16 cellular contexts compared by ENCODE assay signal in the genomic region with DNA sequence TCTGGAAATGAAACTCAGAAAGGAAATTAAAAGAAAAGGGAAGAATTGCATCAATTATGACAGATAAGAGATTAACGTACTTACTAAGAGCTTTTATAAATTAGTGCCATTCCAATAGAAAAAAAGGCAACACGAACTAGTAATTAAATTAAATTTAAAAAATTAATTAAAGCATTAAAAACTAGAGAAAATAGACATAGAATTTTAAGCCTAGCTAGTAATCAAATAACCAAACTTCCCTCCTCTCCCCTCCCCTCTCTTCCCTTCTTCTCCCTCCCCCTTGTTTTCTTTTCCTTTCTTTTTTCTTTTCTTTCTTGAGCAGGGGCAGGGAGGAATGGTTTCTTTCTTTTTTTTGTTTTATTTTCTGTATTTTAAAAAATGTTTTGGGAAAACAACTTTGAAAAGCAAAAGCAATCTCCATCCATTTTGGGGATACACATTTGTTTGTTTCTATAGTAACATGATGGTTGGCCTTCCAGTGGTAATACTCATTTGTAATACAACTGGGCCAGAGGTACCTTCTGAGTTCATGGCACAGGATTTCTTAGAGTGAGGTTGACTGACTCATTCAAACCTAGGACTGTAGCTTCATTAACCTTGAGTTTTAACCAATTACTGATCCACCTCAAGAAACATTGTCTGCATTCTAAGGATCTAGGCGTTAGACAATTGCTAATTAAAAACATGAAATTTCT.
DNase-seq lines count a peak whose midpoint lies in the region; TF ChIP-seq lines count a peak whose summit lies in the region.
"Had no signal": no experiment of that assay in that cellular context is flagged by ENCODE, and none has a peak within 500 bp of the region (broad histone marks: within the 10 kb centered on the region; RNA-seq: fewer than 3 reads in every experiment).

No MANE protein-coding gene starts in this region.

- H3K4me1 Mint-ChIP-seq in endothelial cell (ENCODE audit: unreplicated experiment): peaks cover 36% of the 10 kb centered on the region
- H3K4me1 Mint-ChIP-seq in activated T-helper 2 cell treated with anti-CD3 and anti-CD28 coated beads, Interferon-gamma antibody, Interleukin-2, Interleukin-4, amounts not matched to agents 10 μg/mL and 5 μg/mL and 100 μg/mL, durations not matched to agents 14 hours and 24 hours and 36 hours (ENCODE audit: low read depth): peaks cover 16% of the 10 kb centered on the region

- TF ChIP-seq CTCF in endothelial cell (IDR thresholded peaks at IDR 0.05; ENCODE audit: unreplicated experiment) (no peak), smooth muscle cell (IDR thresholded peaks at IDR 0.05; ENCODE audit: borderline replicate concordance, insufficient read depth, poor library complexity, severe bottlenecking) (no peak)

- H3K9me3 ChIP-seq in Karpas-422 (ENCODE audit: low read length) (no peaks in the 10 kb centered on the region), smooth muscle cell (replicated peaks; ENCODE audit: low read depth) (no peaks in the 10 kb centered on the region)
- H3K9me3 ChIP-seq: A549, pancreas had no signal

- no peaks in the 10 kb centered on the region for H3K36me3 ChIP-seq in Karpas-422 (ENCODE audit: insufficient read depth, low read length)
- no peaks in the 10 kb centered on the region for H3K36me3 ChIP-seq in smooth muscle cell (ENCODE audit: low read depth)
- H3K36me3 ChIP-seq: pancreas had no signal

- H3K9me2 ChIP-seq in Karpas-422 (replicated peaks; ENCODE audit: insufficient read depth, low read length): no peaks in the 10 kb centered on the region

- no peaks in the 10 kb centered on the region for H3K27me3 ChIP-seq in Karpas-422 (ENCODE audit: low read length)
- no peaks in the 10 kb centered on the region for H3K27me3 ChIP-seq in smooth muscle cell (ENCODE audit: low read depth)
- H3K27me3 ChIP-seq: pancreas had no signal

- H4K20me1 ChIP-seq in Karpas-422 (ENCODE audit: insufficient read depth, low read depth, low read length) (peaks cover 6% of the 10 kb centered on the region; the same call in 1 of the 2 replicates), smooth muscle cell (ENCODE audit: low read depth) (peaks cover 63% of the 10 kb centered on the region)

- intact Hi-C loops in activated T-helper 2 cell treated with anti-CD3 and anti-CD28 coated beads, Interferon-gamma antibody, Interleukin-2, Interleukin-4, amounts not matched to agents 10 μg/mL and 5 μg/mL and 100 μg/mL, durations not matched to agents 14 hours and 24 hours and 36 hours (cut with micrococcal nuclease): loop anchor here (2.0 to 5.0 kb wide), 2 partner anchors 36 to 75 kb away; no protein-coding TSS in a partner anchor

- H2AFZ ChIP-seq in Karpas-422 (ENCODE audit: low read length) (no peak overlapping the region), smooth muscle cell (ENCODE audit: low read depth) (no peak overlapping the region)

- H3K9ac ChIP-seq in Karpas-422 (ENCODE audit: low read length) (no peak overlapping the region), smooth muscle cell (ENCODE audit: low read depth) (no peak overlapping the region)

- 94% methylated on average over 3 of the region's 3 CpGs for WGBS in smooth muscle cell (ENCODE audit: low lambda C conversion rate)

- no peak overlapping the region for H3K4me3 Mint-ChIP-seq in endothelial cell (ENCODE audit: unreplicated experiment)
- H3K4me3 Mint-ChIP-seq in activated T-helper 2 cell treated with anti-CD3 and anti-CD28 coated beads, Interferon-gamma antibody, Interleukin-2, Interleukin-4, amounts not matched to agents 10 μg/mL and 5 μg/mL and 100 μg/mL, durations not matched to agents 14 hours and 24 hours and 36 hours (ENCODE audit: low read depth): no peak overlapping the region
- H3K4me3 Mint-ChIP-seq: mesothelial cell of epicardium had no signal

- H3K79me2 ChIP-seq in Karpas-422 (ENCODE audit: low read length): no peaks in the 10 kb centered on the region
- H3K79me2 ChIP-seq in smooth muscle cell (ENCODE audit: low read depth): peaks cover 15% of the 10 kb centered on the region

- no peaks in the 10 kb centered on the region for H3K36me3 Mint-ChIP-seq in endothelial cell (ENCODE audit: low read depth, unreplicated experiment)
- no peaks in the 10 kb centered on the region for H3K36me3 Mint-ChIP-seq in activated T-helper 2 cell treated with anti-CD3 and anti-CD28 coated beads, Interferon-gamma antibody, Interleukin-2, Interleukin-4, amounts not matched to agents 10 μg/mL and 5 μg/mL and 100 μg/mL, durations not matched to agents 14 hours and 24 hours and 36 hours (ENCODE audit: low read depth)
- H3K36me3 Mint-ChIP-seq: mesothelial cell of epicardium had no signal

- no peaks in the 10 kb centered on the region for H3K4me1 ChIP-seq in Karpas-422 (ENCODE audit: low read length)
- H3K4me1 ChIP-seq in smooth muscle cell (ENCODE audit: low read depth): peaks cover 7% of the 10 kb centered on the region
- H3K4me1 ChIP-seq: A549 had no signal

- H3K27me3 Mint-ChIP-seq in endothelial cell (ENCODE audit: unreplicated experiment): no peaks in the 10 kb centered on the region
- peaks cover 1% of the 10 kb centered on the region for H3K27me3 Mint-ChIP-seq in activated T-helper 2 cell treated with anti-CD3 and anti-CD28 coated beads, Interferon-gamma antibody, Interleukin-2, Interleukin-4, amounts not matched to agents 10 μg/mL and 5 μg/mL and 100 μg/mL, durations not matched to agents 14 hours and 24 hours and 36 hours (ENCODE audit: low read depth)

- H3K4me2 ChIP-seq in Karpas-422 (ENCODE audit: low read depth, low read length, poor library complexity, severe bottlenecking): no peak overlapping the region
- H3K4me2 ChIP-seq in smooth muscle cell: no peak overlapping the region
- H3K4me2 ChIP-seq: A549 had no signal

- H3K27ac ChIP-seq in Karpas-422 (ENCODE audit: low read length) (no peak overlapping the region), smooth muscle cell (ENCODE audit: low read depth) (peak overlapping the region; percentile 66)
- H3K27ac ChIP-seq: A549, pancreas had no signal

- H3K27ac Mint-ChIP-seq in endothelial cell (ENCODE audit: unreplicated experiment): peak overlapping the region; percentile 33
- H3K27ac Mint-ChIP-seq in activated T-helper 2 cell treated with anti-CD3 and anti-CD28 coated beads, Interferon-gamma antibody, Interleukin-2, Interleukin-4, amounts not matched to agents 10 μg/mL and 5 μg/mL and 100 μg/mL, durations not matched to agents 14 hours and 24 hours and 36 hours: no peak overlapping the region
- H3K27ac Mint-ChIP-seq: mesothelial cell of epicardium had no signal

- H3F3A ChIP-seq in smooth muscle cell (ENCODE audit: low read depth): no peaks in the 10 kb centered on the region

- H3K9me3 Mint-ChIP-seq in endothelial cell (ENCODE audit: unreplicated experiment): no peaks in the 10 kb centered on the region
- no peaks in the 10 kb centered on the region for H3K9me3 Mint-ChIP-seq in activated T-helper 2 cell treated with anti-CD3 and anti-CD28 coated beads, Interferon-gamma antibody, Interleukin-2, Interleukin-4, amounts not matched to agents 10 μg/mL and 5 μg/mL and 100 μg/mL, durations not matched to agents 14 hours and 24 hours and 36 hours
- H3K9me3 Mint-ChIP-seq: mesothelial cell of epicardium had no signal

- peak; percentile 29 for DNase-seq in NCI-H2171 treated with DMSO at 0.1 percent for 48 hours (lab: John Stamatoyannopoulos, UW)
- DNase-seq in NCI-H2171 (lab: John Stamatoyannopoulos, UW): no peak
- peak; percentile 30 for DNase-seq in Karpas-422
- DNase-seq in endothelial cell (ENCODE audit: low spot score): no peak
- DNase-seq in smooth muscle cell (lab: John Stamatoyannopoulos, UW; ENCODE audit: unreplicated experiment): no peak
- DNase-seq in activated T-helper 2 cell treated with anti-CD3 and anti-CD28 coated beads, Interferon-gamma antibody, Interleukin-2, Interleukin-4, amounts not matched to agents 10 μg/mL and 5 μg/mL and 100 μg/mL, durations not matched to agents 14 hours and 24 hours and 36 hours (ENCODE audit: low spot score): no peak
- DNase-seq in NCI-H146 (lab: John Stamatoyannopoulos, UW): no peak
- DNase-seq in NCI-H187 (lab: John Stamatoyannopoulos, UW): no peak
- DNase-seq: activated CD4-positive, CD25-positive, alpha-beta regulatory T cell treated with anti-CD3 and anti-CD28 coated beads, Interleukin-2, amount 50 U/mL, for 72 hours; activated T-cell treated with anti-CD3 and anti-CD28 coated beads, Interleukin-2, amount 50 U/mL, for 48 hours; NCI-H1930; pancreas; stimulated activated CD8-positive, alpha-beta memory T cell treated with anti-CD3 and anti-CD28 coated beads, Interleukin-4, amount 100 ng/mL, for 48 hours; SW 1271 had no signal

- H3K4me3 ChIP-seq in Karpas-422 (ENCODE audit: low read length) (no peak overlapping the region), smooth muscle cell (no peak overlapping the region)
- H3K4me3 ChIP-seq: A549, pancreas had no signal

Comparison
In these comparisons a context has a peak if more than half of its experiments do, and no peak if none do; other contexts are left out.
1. DNase-seq: peak in NCI-H2171 treated with DMSO at 0.1 percent for 48 hours (single experiment) and Karpas-422 (single experiment); none in NCI-H2171 (single experiment), endothelial cell (single experiment), smooth muscle cell (single experiment), activated T-helper 2 cell treated with anti-CD3 and anti-CD28 coated beads, Interferon-gamma antibody, Interleukin-2, Interleukin-4, amounts not matched to agents 10 μg/mL and 5 μg/mL and 100 μg/mL, durations not matched to agents 14 hours and 24 hours and 36 hours (single experiment), NCI-H146 (single experiment) and NCI-H187 (0 of 2).